Comparison of ENCODE assay signal across 1 cellular context in the genomic region with DNA sequence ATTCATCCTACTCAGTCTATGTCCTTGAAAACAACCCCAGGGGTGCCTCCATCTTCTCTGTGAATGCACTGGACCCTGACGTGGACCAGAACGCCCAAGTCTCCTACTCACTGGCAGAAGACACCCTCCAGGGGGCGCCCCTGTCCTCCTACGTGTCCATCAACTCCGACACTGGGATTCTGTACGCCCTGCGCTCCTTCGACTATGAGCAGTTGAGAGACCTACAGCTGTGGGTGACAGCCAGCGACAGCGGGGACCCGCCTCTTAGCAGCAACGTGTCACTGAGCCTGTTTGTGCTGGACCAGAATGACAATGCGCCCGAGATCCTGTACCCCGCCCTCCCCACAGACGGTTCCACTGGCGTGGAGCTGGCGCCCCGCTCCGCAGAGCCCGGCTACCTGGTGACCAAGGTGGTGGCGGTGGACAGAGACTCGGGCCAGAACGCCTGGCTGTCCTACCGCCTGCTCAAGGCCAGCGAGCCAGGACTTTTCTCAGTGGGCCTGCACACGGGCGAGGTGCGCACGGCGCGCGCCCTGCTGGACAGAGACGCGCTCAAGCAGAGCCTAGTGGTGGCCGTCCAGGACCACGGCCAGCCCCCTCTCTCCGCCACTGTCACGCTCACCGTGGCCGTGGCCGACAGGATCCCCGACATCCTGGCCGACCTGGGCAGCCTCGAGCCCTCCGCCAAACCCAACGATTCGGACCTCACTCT. TPM values are rescaled to one million over a fixed set of nuclear protein-coding genes. Genes with fewer than 3 reads are reported as not detected.
"Had no signal": no experiment of that assay in that cellular context is flagged by ENCODE, and none has a peak within 500 bp of the region (broad histone marks: within the 10 kb centered on the region; RNA-seq: fewer than 3 reads in every experiment).

No MANE protein-coding gene starts in this region.

RNA-seq across cellular contexts. Expression of a gene that starts 1.9 kb away (rescaled TPM):
- total RNA-seq: activated CD8-positive, alpha-beta T cell treated with anti-CD3 and anti-CD28 coated beads for 36 hours had no signal

RNA-seq across cellular contexts. Expression of a gene that starts 6.9 kb away (rescaled TPM):
- total RNA-seq: activated CD8-positive, alpha-beta T cell treated with anti-CD3 and anti-CD28 coated beads for 36 hours had no signal

RNA-seq across cellular contexts. Expression of a gene that starts 11.6 kb away (rescaled TPM):
- total RNA-seq: activated CD8-positive, alpha-beta T cell treated with anti-CD3 and anti-CD28 coated beads for 36 hours had no signal

RNA-seq across cellular contexts. Expression of a gene that starts 11.9 kb away (rescaled TPM):
- total RNA-seq: activated CD8-positive, alpha-beta T cell treated with anti-CD3 and anti-CD28 coated beads for 36 hours had no signal
